8 cellular contexts compared by ENCODE assay signal in genomic region chr17:76264425-76264754, GRCh38. TPM values are rescaled to one million over a fixed set of nuclear protein-coding genes. Genes with fewer than 3 reads are reported as not detected.
DNase-seq lines count a peak whose midpoint lies in the region; ATAC-seq and TF ChIP-seq lines count a peak whose summit lies in the region.

No MANE protein-coding gene starts in this region.

- ATAC-seq in activated T-cell treated with anti-CD3 and anti-CD28 coated beads, Interleukin-2, amount 50 U/mL, for 4 hours = no peak
- no peak for ATAC-seq in HG03108 (IDR thresholded peaks at IDR 0.05; ENCODE audit: unreplicated experiment)

- DNase-seq in activated T-cell treated with anti-CD3 and anti-CD28 coated beads, Interleukin-2, amount 50 U/mL, for 4 hours = no peak
- DNase-seq in activated T-cell treated with anti-CD3 and anti-CD28 coated beads, Interleukin-2, amount 50 U/mL, for 1 hour = no peak
- DNase-seq in glutamatergic neuron = no peak
- no peak for DNase-seq in GOT3 (lab: John Stamatoyannopoulos, UW)
- DNase-seq in epidermal melanocyte (ENCODE audit: insufficient read length, low spot score) = no peak

- H3K9me3 ChIP-seq in SU-DHL-6 (ENCODE audit: insufficient read depth, low read length) (no peaks in the 10 kb centered on the region), thymus (ENCODE audit: control insufficient read depth) (no peaks in the 10 kb centered on the region)

- no peaks in the 10 kb centered on the region for H4K20me1 ChIP-seq in SU-DHL-6 (ENCODE audit: low read depth, low read length)

- peak overlapping the region; percentile 74 for H3K4me3 Mint-ChIP-seq in activated T-cell treated with anti-CD3 and anti-CD28 coated beads, Interleukin-2, amount 50 U/mL, for 4 hours
- no peak overlapping the region for H3K4me3 Mint-ChIP-seq in glutamatergic neuron (ENCODE audit: unreplicated experiment)

- H3K27me3 ChIP-seq in SU-DHL-6 (ENCODE audit: low read length) (no peaks in the 10 kb centered on the region), thymus (ENCODE audit: control insufficient read depth, insufficient read depth) (no peaks in the 10 kb centered on the region)

- TF ChIP-seq CTCF in SU-DHL-6 (IDR thresholded peaks at IDR 0.05; ENCODE audit: insufficient read depth, low read length, poor library complexity, severe bottlenecking) (no peak), glutamatergic neuron (IDR thresholded peaks at IDR 0.05; ENCODE audit: partially characterized antibody, unreplicated experiment) (no peak)

- peak overlapping the region; percentile 65 for H3K27ac Mint-ChIP-seq in glutamatergic neuron (ENCODE audit: unreplicated experiment)

- peak overlapping the region; percentile 49 for H3K9ac ChIP-seq in SU-DHL-6 (ENCODE audit: low read length)

- no peaks in the 10 kb centered on the region for H3K36me3 ChIP-seq in SU-DHL-6 (ENCODE audit: low read length)
- H3K36me3 ChIP-seq in thymus (ENCODE audit: control insufficient read depth, insufficient read depth) = peaks cover 14% of the 10 kb centered on the region

- peaks cover 9% of the 10 kb centered on the region for H3K36me3 Mint-ChIP-seq in activated T-cell treated with anti-CD3 and anti-CD28 coated beads, Interleukin-2, amount 50 U/mL, for 4 hours (ENCODE audit: insufficient read depth)
- H3K36me3 Mint-ChIP-seq in glutamatergic neuron (ENCODE audit: unreplicated experiment) = no peaks in the 10 kb centered on the region

- H3K4me2 ChIP-seq in SU-DHL-6 (ENCODE audit: low read depth, low read length, poor library complexity, severe bottlenecking) = peak overlapping the region; percentile 75

- H3K4me1 Mint-ChIP-seq in activated T-cell treated with anti-CD3 and anti-CD28 coated beads, Interleukin-2, amount 50 U/mL, for 4 hours (ENCODE audit: low read depth) = peaks cover 61% of the 10 kb centered on the region
- H3K4me1 Mint-ChIP-seq in glutamatergic neuron (ENCODE audit: low read depth, unreplicated experiment) = peaks cover 25% of the 10 kb centered on the region

- peaks cover 25% of the 10 kb centered on the region for H3K79me2 ChIP-seq in SU-DHL-6 (ENCODE audit: insufficient read depth, low read length)

- H3K27ac ChIP-seq in SU-DHL-6 (ENCODE audit: low read depth, low read length) (peak overlapping the region; percentile 92), thymus (ENCODE audit: low read depth) (peak overlapping the region; percentile 68)

- peaks cover 37% of the 10 kb centered on the region for H3K4me1 ChIP-seq in thymus (ENCODE audit: control insufficient read depth, insufficient read depth, low read length)

- H3F3A ChIP-seq in SU-DHL-6 (ENCODE audit: insufficient read depth) = peaks cover 77% of the 10 kb centered on the region

- H3K27me3 Mint-ChIP-seq in activated T-cell treated with anti-CD3 and anti-CD28 coated beads, Interleukin-2, amount 50 U/mL, for 4 hours (ENCODE audit: low read depth) = no peaks in the 10 kb centered on the region
- peaks cover 14% of the 10 kb centered on the region for H3K27me3 Mint-ChIP-seq in glutamatergic neuron (ENCODE audit: unreplicated experiment)

- H2AFZ ChIP-seq in SU-DHL-6 (ENCODE audit: low read depth, low read length, severe bottlenecking) = no peak overlapping the region

- 83% methylated on average over 9 of the region's 9 CpGs for WGBS in thymus

- H3K9me2 ChIP-seq in SU-DHL-6 (replicated peaks; ENCODE audit: insufficient read depth, low read length) = no peaks in the 10 kb centered on the region

- H3K4me3 ChIP-seq in SU-DHL-6 (ENCODE audit: insufficient read depth, low read length, poor library complexity, severe bottlenecking) (peak overlapping the region; percentile 40), thymus (ENCODE audit: low read length) (peak overlapping the region; percentile 1)

- no peaks in the 10 kb centered on the region for H3K9me3 Mint-ChIP-seq in activated T-cell treated with anti-CD3 and anti-CD28 coated beads, Interleukin-2, amount 50 U/mL, for 4 hours
- H3K9me3 Mint-ChIP-seq in glutamatergic neuron (ENCODE audit: unreplicated experiment) = peaks cover 6% of the 10 kb centered on the region

RNA-seq across cellular contexts. Expression of gene UBALD2, which starts 0.8 kb away (rescaled TPM):
- total RNA-seq in activated T-cell treated with anti-CD3 and anti-CD28 coated beads, Interleukin-2, amount 50 U/mL, for 4 hours = 100 to 1,000 TPM; 162 to 196 (median 186) TPM
- 58.7 TPM for total RNA-seq in glutamatergic neuron (ENCODE audit: unreplicated experiment)
- 48.1 TPM for polyA plus RNA-seq in thymus

RNA-seq across cellular contexts. Expression of gene RNF157, which starts 24.1 kb away (rescaled TPM):
- 10 to 100 TPM; 13.3 to 16.7 (median 14.9) TPM for total RNA-seq in activated T-cell treated with anti-CD3 and anti-CD28 coated beads, Interleukin-2, amount 50 U/mL, for 4 hours
- total RNA-seq in glutamatergic neuron (ENCODE audit: unreplicated experiment) = 17.8 TPM
- 1.6 TPM for polyA plus RNA-seq in thymus

RNA-seq across cellular contexts. Expression of gene QRICH2, which starts 43.7 kb away (rescaled TPM):
- total RNA-seq in activated T-cell treated with anti-CD3 and anti-CD28 coated beads, Interleukin-2, amount 50 U/mL, for 4 hours = 1 to 10 TPM; 1.1 to 2.1 (median 1.2) TPM
- 12.2 TPM for total RNA-seq in glutamatergic neuron (ENCODE audit: unreplicated experiment)
- polyA plus RNA-seq in thymus = 7.3 TPM
